Comparison of ENCODE assay signal across 8 cellular contexts in genomic region chr2:64749446-64749845, GRCh38.
DNase-seq lines count a peak whose midpoint lies in the region; ATAC-seq, FAIRE-seq and TF ChIP-seq lines count a peak whose summit lies in the region.

No MANE protein-coding gene starts in this region.

- no peak for TF ChIP-seq CTCF in WI38 (IDR thresholded peaks at IDR 0.05; ENCODE audit: low read depth, low read length)
- no peak for TF ChIP-seq CTCF in foreskin keratinocyte (conservative IDR thresholded peaks at IDR 0.05)

- H3K4me1 ChIP-seq in HAP-1 (peaks cover 21% of the 10 kb centered on the region), foreskin keratinocyte (peaks cover 11% of the 10 kb centered on the region)

- H3K4me3 ChIP-seq in HAP-1, result peak overlapping the region; percentile 66
- peak overlapping the region; percentile 65 for H3K4me3 ChIP-seq in WI38 (ENCODE audit: low read depth, low read length)
- peak overlapping the region; percentile 54 to 77 (median 73) for H3K4me3 ChIP-seq in skin epidermis

- in situ Hi-C loops in HAP-1 (cut with MboI; ENCODE audit: low sequenced_read_pairs) (no loop called here), ACHN (cut with HindIII; ENCODE audit: low pct_ligation_motif_present, low pct_unique_long_range_greater_than_20kb, low sequenced_read_pairs) (no loop called here)

- POLR2A ChIA-PET in HEK293T (lab: Yijun Ruan, JAX), result interaction anchor here (0.7 to 5.2 kb wide), 7 partner anchors 14 to 655 kb away, joined by 3 to 59 read pairs (median 14); partner anchors contain the start of gene SERTAD2

- no peak for TF ChIP-seq POLR2A in GM12891 (IDR thresholded peaks at IDR 0.05; ENCODE audit: low read depth, low read length)

- H3K27ac ChIP-seq in foreskin keratinocyte, result peak overlapping the region; percentile 49
- H3K27ac ChIP-seq in skin epidermis, result peak overlapping the region in 20 of 21 experiments; percentile 83 to 100 (median 96)

- H3K9me3 ChIP-seq in HAP-1, result no peaks in the 10 kb centered on the region

- H3K36me3 ChIP-seq in HAP-1 (replicated peaks), result no peaks in the 10 kb centered on the region

- ATAC-seq in foreskin keratinocyte, result no peak

- H3K27me3 ChIP-seq in HAP-1 (ENCODE audit: low read depth) (no peaks in the 10 kb centered on the region), foreskin keratinocyte (no peaks in the 10 kb centered on the region)

- no peak for FAIRE-seq in GM12891 (lab: Jason Lieb, UNC)

- CTCF ChIA-PET in HEK293T (lab: Yijun Ruan, JAX), result no interaction called here

- DNase-seq in HAP-1 (ENCODE audit: low spot score in 2 of 2), result no peak
- DNase-seq in foreskin keratinocyte, result no peak
- DNase-seq in ACHN, result no peak
- DNase-seq in HEK293T (ENCODE audit: extremely low spot score), result no peak
- DNase-seq in GM12891 (ENCODE audit: insufficient read length, low spot score), result no peak
- DNase-seq in activated effector memory CD4-positive, alpha-beta T cell treated with anti-CD3 and anti-CD28 coated beads, Interleukin-2, amount 50 U/mL, for 16 hours, result no peak

TF ChIP-seq in HEK293T, 16 proteins besides CTCF, POLR2A, EP300 and RAD21:
- no peak for TF ChIP-seq SUZ12 (IDR thresholded peaks at IDR 0.05)
- no peak for TF ChIP-seq CTBP1 (IDR thresholded peaks at IDR 0.05; ENCODE audit: borderline replicate concordance)
- TF ChIP-seq ARNT (IDR thresholded peaks at IDR 0.05), result no peak
- TF ChIP-seq HDGF (IDR thresholded peaks at IDR 0.05; ENCODE audit: borderline replicate concordance), result no peak
TF ChIP-seq in HEK293T: peak in this region for 0.

TF ChIP-seq in GM12891, 5 proteins besides CTCF, POLR2A, EP300 and RAD21:
- TF ChIP-seq SPI1 (IDR thresholded peaks at IDR 0.05; ENCODE audit: low read depth, low read length) (no peak), POU2F2 (IDR thresholded peaks at IDR 0.05; ENCODE audit: low read depth, low read length) (no peak)
